ENCODE assay signal across 1 cellular context in genomic region chr7:77606561-77606960, GRCh38.
TF ChIP-seq lines count a peak whose summit lies in the region.

No MANE protein-coding gene starts in this region.

TF ChIP-seq in IMR-90, 13 proteins besides CTCF, POLR2A, EP300 and RAD21 (continued from another document):
- no peak for TF ChIP-seq USF2 (IDR thresholded peaks at IDR 0.05; ENCODE audit: low read depth, low read length)
- TF ChIP-seq CEBPB (IDR thresholded peaks at IDR 0.05; ENCODE audit: low read depth, low read length): no peak
- no peak for TF ChIP-seq BHLHE40 (IDR thresholded peaks at IDR 0.05; ENCODE audit: low read depth, low read length)
- TF ChIP-seq SMC3 (IDR thresholded peaks at IDR 0.05; ENCODE audit: low read depth, low read length): no peak
- TF ChIP-seq RCOR1 (IDR thresholded peaks at IDR 0.05; ENCODE audit: insufficient replicate concordance, low read length): no peak
- TF ChIP-seq RFX5 (IDR thresholded peaks at IDR 0.05; ENCODE audit: low read depth, low read length): no peak
- no peak for TF ChIP-seq MAFK (IDR thresholded peaks at IDR 0.05; ENCODE audit: low read depth, low read length)
- no peak for TF ChIP-seq MXI1 (IDR thresholded peaks at IDR 0.05; ENCODE audit: borderline replicate concordance, low read depth, low read length)
- no peak for TF ChIP-seq CHD1 (IDR thresholded peaks at IDR 0.05; ENCODE audit: low read depth, low read length)
- no peak for TF ChIP-seq FOS (IDR thresholded peaks at IDR 0.05; ENCODE audit: low read depth, low read length)
- TF ChIP-seq MAZ (IDR thresholded peaks at IDR 0.05; ENCODE audit: borderline replicate concordance, low read depth, low read length): no peak
TF ChIP-seq in IMR-90: peak in this region for 0.
